ENCODE assay signal across 30 cellular contexts in genomic region chr20:44174996-44175766, GRCh38. TPM values are rescaled to one million over a fixed set of nuclear protein-coding genes. Genes with fewer than 3 reads are reported as not detected.
A peak's percentile ranks its signal among the peaks of the same experiment; 100 is the strongest.
DNase-seq lines count a peak whose midpoint lies in the region; ATAC-seq and TF ChIP-seq lines count a peak whose summit lies in the region.
"Had no signal": no experiment of that assay in that cellular context is flagged by ENCODE, and none has a peak within 500 bp of the region (broad histone marks: within the 10 kb centered on the region; RNA-seq: fewer than 3 reads in every experiment).

No MANE protein-coding gene starts in this region.

- H4K8ac ChIP-seq in trophoblast cell (ENCODE audit: low read depth, low read length) = peak overlapping the region; percentile 8

- in situ Hi-C loops in transverse colon (cut with MboI; ENCODE audit: low pct_ligation_motif_present in 1 of 4, low pct_unique_long_range_greater_than_20kb in 1 of 4, low sequenced_read_pairs in 3 of 4) = no loop called here

- H3K27ac ChIP-seq in SJCRH30 = peak overlapping the region; percentile 96
- H3K27ac ChIP-seq in left ventricle myocardium inferior (replicated peaks) = peak overlapping the region; percentile 94
- no peak overlapping the region for H3K27ac ChIP-seq in trophoblast cell (ENCODE audit: low read depth, low read length)
- H3K27ac ChIP-seq in transverse colon = peak overlapping the region; percentile 43 to 91 (median 74)
- no peak overlapping the region for H3K27ac ChIP-seq in upper lobe of right lung
- H3K27ac ChIP-seq: BLaER1, neural progenitor cell, suprapubic skin had no signal

- H4K91ac ChIP-seq in trophoblast cell (ENCODE audit: low read depth, low read length) = no peak overlapping the region

- no peak overlapping the region for H4K12ac ChIP-seq in trophoblast cell (ENCODE audit: low read depth, low read length)

- peak overlapping the region; percentile 6; the same call in 1 of the 2 replicates for H3K4me3 ChIP-seq in SJCRH30
- H3K4me3 ChIP-seq in left ventricle myocardium inferior = peak overlapping the region; percentile 21
- H3K4me3 ChIP-seq in trophoblast cell (ENCODE audit: low read depth, low read length) = no peak overlapping the region
- no peak overlapping the region for H3K4me3 ChIP-seq in transverse colon
- H3K4me3 ChIP-seq in upper lobe of right lung = no peak overlapping the region
- H3K4me3 ChIP-seq: BLaER1, GM23338, neural progenitor cell, suprapubic skin had no signal

- peak overlapping the region; percentile 3 for H2BK120ac ChIP-seq in trophoblast cell (ENCODE audit: insufficient read depth, low read length, poor library complexity)

- H3K14ac ChIP-seq in trophoblast cell (ENCODE audit: low read length) = no peak overlapping the region

- intact Hi-C loops in left ventricle myocardium inferior (cut with micrococcal nuclease) (no loop called here), transverse colon (cut with DNase I; ENCODE audit: low total_unique reads) (no loop called here), upper lobe of right lung (cut with DNase I) (no loop called here)

- H3K23ac ChIP-seq in trophoblast cell (ENCODE audit: low read length) = no peak overlapping the region

- DNase-seq in SJCRH30 (peak; percentile 99 to 100), left ventricle myocardium inferior (no peak), trophoblast cell (no peak), transverse colon (no peak), upper lobe of right lung (no peak), OCI-M1 (lab: John Stamatoyannopoulos, UW) (no peak)
- DNase-seq: activated CD4-positive, alpha-beta T cell treated with anti-CD3 and anti-CD28 coated beads, Interleukin-2, amount 50 U/mL, for 4 hours; activated gamma-delta T cell treated with Interleukin-2 at 50 U/mL for 16 hours; activated naive CD8-positive, alpha-beta T cell treated with anti-CD3 and anti-CD28 coated beads, Interleukin-2, amount 10 ng/mL, durations not matched to agents 7 days and 5 days; activated T-cell treated with anti-CD3 and anti-CD28 coated beads, Interleukin-2, amount 50 U/mL, for 48 hours; dermis blood vessel endothelial cell; EL; endodermal cell; foreskin fibroblast; IMR-90; kidney; NCI-H1092; NCI-H1694; NCI-H446; NCI-H82; posterior cingulate gyrus; SHP77; stimulated activated naive CD4-positive, alpha-beta T cell; T-helper 2 cell had no signal

- H3K9me3 ChIP-seq in SJCRH30 (replicated peaks) (no peaks in the 10 kb centered on the region), left ventricle myocardium inferior (replicated peaks) (no peaks in the 10 kb centered on the region), trophoblast cell (ENCODE audit: insufficient read depth, low read depth, low read length) (no peaks in the 10 kb centered on the region), transverse colon (no peaks in the 10 kb centered on the region), upper lobe of right lung (no peaks in the 10 kb centered on the region)
- H3K9me3 ChIP-seq: BLaER1, suprapubic skin had no signal

- no peaks in the 10 kb centered on the region for H3K27me3 ChIP-seq in SJCRH30
- no peaks in the 10 kb centered on the region for H3K27me3 ChIP-seq in left ventricle myocardium inferior (ENCODE audit: low read depth)
- H3K27me3 ChIP-seq in trophoblast cell (ENCODE audit: insufficient read depth, low read length) = no peaks in the 10 kb centered on the region
- H3K27me3 ChIP-seq in transverse colon = peaks cover 11% of the 10 kb centered on the region
- peaks cover 3% of the 10 kb centered on the region for H3K27me3 ChIP-seq in upper lobe of right lung
- H3K27me3 ChIP-seq: BLaER1, neural progenitor cell, suprapubic skin had no signal

- no peak overlapping the region for H2BK5ac ChIP-seq in trophoblast cell (ENCODE audit: low read depth, low read length, poor library complexity)

- peak overlapping the region; percentile 14 for H3K4ac ChIP-seq in trophoblast cell (ENCODE audit: low read depth, low read length)

- H3K79me1 ChIP-seq in trophoblast cell (ENCODE audit: low read length) = peaks cover 29% of the 10 kb centered on the region

- TF ChIP-seq CTCF in left ventricle myocardium inferior (IDR thresholded peaks at IDR 0.05; ENCODE audit: borderline replicate concordance) = no peak
- TF ChIP-seq CTCF in transverse colon (IDR thresholded peaks at IDR 0.05) = no peak
- no peak for TF ChIP-seq CTCF in upper lobe of right lung (IDR thresholded peaks at IDR 0.05)

- no peak for TF ChIP-seq POLR2A in transverse colon (IDR thresholded peaks at IDR 0.05)

- H3K4me2 ChIP-seq in trophoblast cell (ENCODE audit: low read length) = no peak overlapping the region
- H3K4me2 ChIP-seq: BLaER1, GM23338, neural progenitor cell had no signal

- H3K4me1 ChIP-seq in SJCRH30 = peaks cover 56% of the 10 kb centered on the region
- peaks cover 92% of the 10 kb centered on the region for H3K4me1 ChIP-seq in left ventricle myocardium inferior
- peaks cover 27 to 31% of the 10 kb centered on the region in 2 experiments for H3K4me1 ChIP-seq in trophoblast cell (ENCODE audit: control insufficient read depth in 1 of 2, insufficient read depth in 2 of 2, low read length in 2 of 2)
- H3K4me1 ChIP-seq in transverse colon = peaks cover 5 to 16% (median 15%) of the 10 kb centered on the region in 4 donors
- no peaks in the 10 kb centered on the region for H3K4me1 ChIP-seq in upper lobe of right lung
- H3K4me1 ChIP-seq: neural progenitor cell had no signal

- H3K18ac ChIP-seq in trophoblast cell (ENCODE audit: low read length) = peak overlapping the region; percentile 16

- ATAC-seq in upper lobe of right lung = no peak
- no peak for ATAC-seq in HG02588 (IDR thresholded peaks at IDR 0.05; ENCODE audit: unreplicated experiment)
- ATAC-seq: GM23338 had no signal

- peak overlapping the region; percentile 76 for H2BK12ac ChIP-seq in trophoblast cell (ENCODE audit: low read length)

- WGBS in trophoblast cell (ENCODE audit: extremely low coverage, insufficient coverage, insufficient read length) = no CpG with 5 or more reads among the region's 13 CpGs
- 86 to 100% methylated on average over 1 to 13 of the region's 13 CpGs for WGBS in transverse colon (ENCODE audit: low coverage in 1 of 2), 2 donors

- no peak overlapping the region for H2AFZ ChIP-seq in trophoblast cell (ENCODE audit: insufficient read depth, low read length, poor library complexity)
- H2AFZ ChIP-seq: GM23338, neural progenitor cell had no signal

- H3K79me2 ChIP-seq in trophoblast cell (ENCODE audit: control insufficient read depth, insufficient read depth, low read length, poor library complexity) = peaks cover 7% of the 10 kb centered on the region

- no peaks in the 10 kb centered on the region for H3K36me3 ChIP-seq in SJCRH30
- H3K36me3 ChIP-seq in left ventricle myocardium inferior = peaks cover 5% of the 10 kb centered on the region
- peaks cover 12 to 16% of the 10 kb centered on the region in 2 experiments for H3K36me3 ChIP-seq in trophoblast cell (ENCODE audit: control insufficient read depth in 1 of 2, insufficient read depth in 2 of 2, low read length in 2 of 2)
- no peaks in the 10 kb centered on the region for H3K36me3 ChIP-seq in transverse colon
- H3K36me3 ChIP-seq in upper lobe of right lung = no peaks in the 10 kb centered on the region
- H3K36me3 ChIP-seq: BLaER1, neural progenitor cell, suprapubic skin had no signal

- no peak overlapping the region for H3K9ac ChIP-seq in trophoblast cell (ENCODE audit: low read length)
- H3K9ac ChIP-seq: BLaER1, neural progenitor cell had no signal

- no peak for TF ChIP-seq EP300 in transverse colon (IDR thresholded peaks at IDR 0.05; ENCODE audit: low read depth)

- H2AK5ac ChIP-seq in trophoblast cell (ENCODE audit: low read length) = peak overlapping the region; percentile 10

RNA-seq across cellular contexts. Expression of gene JPH2, which starts 11.8 kb away (rescaled TPM):
- total RNA-seq in SJCRH30 (2014; rRNA removed; shearing (Covaris generic)) = 6.7 and 7.4 TPM in 2 replicates
- 151 TPM for total RNA-seq in left ventricle myocardium inferior
- 13.7 and 14.2 TPM in 2 replicates for polyA plus RNA-seq in trophoblast cell (2013)
- 100 to 1,000 TPM in 1 of 4 donors, 10 to 100 TPM in 2, 1 to 10 TPM in 1; 9.8 to 216 (median 18.3) TPM for total RNA-seq in transverse colon
- 7.9 TPM for total RNA-seq in upper lobe of right lung
- total RNA-seq: mononuclear cell had no signal

RNA-seq across cellular contexts. Expression of gene OSER1, which starts 35.4 kb away (rescaled TPM):
- total RNA-seq in SJCRH30 (2014; rRNA removed; shearing (Covaris generic)) = 50.6 and 54.9 TPM in 2 replicates
- total RNA-seq in left ventricle myocardium inferior = 34.0 TPM
- polyA plus RNA-seq in trophoblast cell (2013) = 61.8 and 64.9 TPM in 2 replicates
- total RNA-seq in transverse colon = 10 to 100 TPM; 11.2 to 38.0 (median 26.2) TPM
- 29.6 TPM for total RNA-seq in upper lobe of right lung

Comparison
In these comparisons a context has a peak if more than half of its experiments do, and no peak if none do; other contexts are left out.
1. DNase-seq: peak in SJCRH30 (2 of 2); none in left ventricle myocardium inferior (single experiment), trophoblast cell (0 of 2), transverse colon (single experiment), upper lobe of right lung (single experiment) and OCI-M1 (single experiment).
2. H3K27ac ChIP-seq: peak in SJCRH30 (single experiment), left ventricle myocardium inferior (single experiment) and transverse colon (4 of 4); none in trophoblast cell (single experiment) and upper lobe of right lung (single experiment).
3. H3K4me3 ChIP-seq: peak in SJCRH30 (single experiment) and left ventricle myocardium inferior (single experiment); none in trophoblast cell (single experiment), transverse colon (0 of 4) and upper lobe of right lung (single experiment).